In the genomic region with DNA sequence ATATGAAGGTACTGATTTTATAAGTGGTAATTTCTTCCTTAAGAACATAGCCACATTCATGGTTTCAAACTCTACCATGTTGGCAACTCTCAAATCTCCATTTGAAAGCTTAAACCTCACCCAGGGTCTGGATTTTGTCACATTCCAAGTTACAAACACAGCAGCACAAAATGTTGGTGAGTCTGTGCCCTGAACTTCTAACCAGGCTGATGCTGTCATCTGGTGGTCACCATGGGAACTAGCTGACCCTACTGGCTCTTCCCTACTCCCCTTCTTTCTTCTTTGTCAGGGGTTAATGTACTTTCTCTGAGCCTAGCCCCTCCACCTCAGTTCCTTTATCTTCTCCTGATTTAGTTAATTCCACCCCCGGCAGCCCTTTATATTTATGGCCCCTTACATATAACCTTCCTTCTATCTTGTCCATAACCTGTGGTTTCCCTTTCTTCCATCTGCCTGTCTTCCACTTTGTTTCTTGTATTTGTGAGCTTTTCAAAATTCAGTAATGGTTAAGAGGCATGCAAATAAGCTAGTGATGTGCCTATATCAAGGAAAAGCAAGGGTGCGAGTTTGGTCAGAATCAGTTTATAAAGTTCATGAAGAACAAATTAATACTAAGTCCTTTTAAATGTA, we compare ENCODE assay signal across 8 cellular contexts. TPM values are rescaled to one million over a fixed set of nuclear protein-coding genes. Genes with fewer than 3 reads are reported as not detected.
DNase-seq lines count a peak whose midpoint lies in the region; ATAC-seq and TF ChIP-seq lines count a peak whose summit lies in the region.

No MANE protein-coding gene starts in this region.

- no peak overlapping the region for H3K4me3 Mint-ChIP-seq in activated naive CD4-positive, alpha-beta T cell treated with anti-CD3 and anti-CD28 coated beads for 36 hours

- H3K4me1 Mint-ChIP-seq in activated naive CD4-positive, alpha-beta T cell treated with anti-CD3 and anti-CD28 coated beads for 36 hours (ENCODE audit: low read depth) = peaks cover 29% of the 10 kb centered on the region

- intact Hi-C loops in activated naive CD4-positive, alpha-beta T cell treated with anti-CD3 and anti-CD28 coated beads for 36 hours (cut with micrococcal nuclease) = loop anchor here (1.0 kb wide), 3 partner anchors 140 to 292 kb away; no protein-coding TSS in a partner anchor
- intact Hi-C loops in ovary (cut with DNase I) = loop anchor here in 3 of 4 donors (5.0 to 10.0 kb wide), 3 partner anchors 143 to 296 kb away; no protein-coding TSS in a partner anchor

- peaks cover 18% of the 10 kb centered on the region for H3K36me3 Mint-ChIP-seq in activated naive CD4-positive, alpha-beta T cell treated with anti-CD3 and anti-CD28 coated beads for 36 hours (ENCODE audit: low read depth)

- CTCF ChIA-PET in activated naive CD4-positive, alpha-beta T cell treated with anti-CD3 and anti-CD28 coated beads for 36 hours (lab: Charles Lee) = interaction anchor here (0.6 to 8.1 kb wide), 24 partner anchors 10 to 334 kb away, joined by 3 to 177 read pairs (median 6); partner anchors contain the start of gene TGFBR1

- no peak for TF ChIP-seq POLR2A in ovary (IDR thresholded peaks at IDR 0.05)

- no peak overlapping the region for H3K4me3 ChIP-seq in ovary

- no peaks in the 10 kb centered on the region for H3K27me3 ChIP-seq in ovary

- TF ChIP-seq CTCF in ovary (IDR thresholded peaks at IDR 0.05) = peak; percentile 53 to 64 (median 59)

- H3K27me3 Mint-ChIP-seq in activated naive CD4-positive, alpha-beta T cell treated with anti-CD3 and anti-CD28 coated beads for 36 hours (ENCODE audit: low read depth) = no peaks in the 10 kb centered on the region

- DNase-seq in NCI-H146 (lab: John Stamatoyannopoulos, UW) (peak; percentile 23), NCI-H146 treated with DMSO at 0.1 percent for 48 hours (lab: John Stamatoyannopoulos, UW; ENCODE audit: unreplicated experiment) (no peak), OCI-M1 (lab: John Stamatoyannopoulos, UW) (peak; percentile 72), glomerular visceral epithelial cell (ENCODE audit: extremely low spot score) (peak; percentile 56), ovary (peak in 2 of 5 donors; percentile 11 to 44), NCI-H510A (lab: John Stamatoyannopoulos, UW) (no peak)
- peak; percentile 67 for DNase-seq in activated naive CD4-positive, alpha-beta T cell treated with anti-CD3 and anti-CD28 coated beads for 36 hours

- no peaks in the 10 kb centered on the region for H3K36me3 ChIP-seq in ovary

- no peaks in the 10 kb centered on the region for H3K4me1 ChIP-seq in ovary (ENCODE audit: insufficient read depth)

- no peaks in the 10 kb centered on the region for H3K9me3 ChIP-seq in ovary

- 68 to 74% (median 69%) methylated on average over 2 of the region's 2 CpGs for WGBS in ovary, 3 donors

- no peak for TF ChIP-seq EP300 in ovary (IDR thresholded peaks at IDR 0.05)

- peak; percentile 83 for ATAC-seq in HG02610 (IDR thresholded peaks at IDR 0.05; ENCODE audit: unreplicated experiment)

- no peak overlapping the region for H3K27ac Mint-ChIP-seq in activated naive CD4-positive, alpha-beta T cell treated with anti-CD3 and anti-CD28 coated beads for 36 hours

- H3K27ac ChIP-seq in ovary = no peak overlapping the region

- H3K9me3 Mint-ChIP-seq in activated naive CD4-positive, alpha-beta T cell treated with anti-CD3 and anti-CD28 coated beads for 36 hours = no peaks in the 10 kb centered on the region

RNA-seq across cellular contexts. Expression of gene TGFBR1, which starts 35.9 kb away (rescaled TPM):
- 10 to 100 TPM; 13.7 to 16.9 TPM for total RNA-seq in activated naive CD4-positive, alpha-beta T cell treated with anti-CD3 and anti-CD28 coated beads for 36 hours
- total RNA-seq in ovary = 10 to 100 TPM; 18.6 to 55.9 (median 41.1) TPM
- polyA plus RNA-seq in ovary = 10 to 100 TPM; 12.5 to 17.6 TPM

Comparison
In these comparisons a context has a peak if more than half of its experiments do, and no peak if none do; other contexts are left out.
1. DNase-seq: peak in NCI-H146 (single experiment), OCI-M1 (single experiment), activated naive CD4-positive, alpha-beta T cell treated with anti-CD3 and anti-CD28 coated beads for 36 hours (single experiment) and glomerular visceral epithelial cell (single experiment); none in NCI-H146 treated with DMSO at 0.1 percent for 48 hours (single experiment) and NCI-H510A (single experiment).